Comparison of ENCODE assay signal across 8 cellular contexts in genomic region chr3:44114142-44114541, GRCh38.
A peak's percentile ranks its signal among the peaks of the same experiment; 100 is the strongest.
DNase-seq lines count a peak whose midpoint lies in the region; ATAC-seq and TF ChIP-seq lines count a peak whose summit lies in the region.

No MANE protein-coding gene starts in this region.

- H3K36me3 ChIP-seq in DOHH2 (ENCODE audit: control insufficient read depth, low read length) (peaks cover 61% of the 10 kb centered on the region), iPS DF 6.9 (ENCODE audit: control insufficient read depth, insufficient read depth, low read length) (no peaks in the 10 kb centered on the region)

- no peaks in the 10 kb centered on the region for H3K79me2 ChIP-seq in DOHH2 (ENCODE audit: control insufficient read depth, low read length)

- WGBS in iPS DF 6.9 (ENCODE audit: insufficient coverage, insufficient read length), result no CpG with 5 or more reads among the region's 12 CpGs

- no peaks in the 10 kb centered on the region for H4K20me1 ChIP-seq in DOHH2 (ENCODE audit: control insufficient read depth, insufficient read depth, low read depth, low read length)

- H3K9me2 ChIP-seq in DOHH2 (replicated peaks; ENCODE audit: control insufficient read depth, low read length), result no peaks in the 10 kb centered on the region

- peaks cover 3% of the 10 kb centered on the region; the same call in 1 of the 2 replicates for H3F3A ChIP-seq in DOHH2 (ENCODE audit: control insufficient read depth, insufficient read depth)

- H3K4me3 ChIP-seq in DOHH2 (ENCODE audit: low read length), result no peak overlapping the region
- H3K4me3 ChIP-seq in iPS DF 6.9 (ENCODE audit: low read length), result no peak overlapping the region

- peak; percentile 60 for TF ChIP-seq CTCF in DOHH2 (IDR thresholded peaks at IDR 0.05; ENCODE audit: low read depth, low read length, poor library complexity, severe bottlenecking)

- DNase-seq in activated T-cell treated with anti-CD3 and anti-CD28 coated beads for 24 hours (ENCODE audit: low read depth) (peak; percentile 7), iPS DF 6.9 (ENCODE audit: low read depth, low spot score) (peak; percentile 68), NCI-H2227 (lab: John Stamatoyannopoulos, UW; ENCODE audit: unreplicated experiment) (no peak), NCI-H345 treated with DMSO at 0.1 percent for 48 hours (lab: John Stamatoyannopoulos, UW; ENCODE audit: unreplicated experiment) (no peak)
- peak; percentile 9 for DNase-seq in stimulated activated CD8-positive, alpha-beta memory T cell treated with anti-CD3 and anti-CD28 coated beads, Interleukin-12 subunit alpha, Interleukin-12 subunit beta, amount 100 ng/mL, for 1 hour (ENCODE audit: low read depth)

- H3K27me3 ChIP-seq in DOHH2 (ENCODE audit: control insufficient read depth, low read length) (no peaks in the 10 kb centered on the region), iPS DF 6.9 (ENCODE audit: control insufficient read depth, insufficient read depth, low read length) (no peaks in the 10 kb centered on the region)

- H3K9me3 ChIP-seq in DOHH2 (ENCODE audit: control insufficient read depth, insufficient read depth, low read length) (no peaks in the 10 kb centered on the region), iPS DF 6.9 (ENCODE audit: control insufficient read depth, insufficient read depth, low read length) (no peaks in the 10 kb centered on the region)

- H3K4me1 ChIP-seq in DOHH2 (ENCODE audit: control insufficient read depth, low read length) (no peaks in the 10 kb centered on the region), iPS DF 6.9 (ENCODE audit: control insufficient read depth, insufficient read depth, low read length) (peaks cover 1% of the 10 kb centered on the region; the same call in 1 of the 2 replicates)

- ATAC-seq in HG03442 (IDR thresholded peaks at IDR 0.05; ENCODE audit: unreplicated experiment) (peak; percentile 50), HG03139 (IDR thresholded peaks at IDR 0.05; ENCODE audit: unreplicated experiment) (no peak)

- H3K4me2 ChIP-seq in DOHH2 (ENCODE audit: low read length), result no peak overlapping the region

- H3K27ac ChIP-seq in DOHH2 (ENCODE audit: low read depth, low read length) (no peak overlapping the region), iPS DF 6.9 (ENCODE audit: low read length) (no peak overlapping the region)

Comparison
In these comparisons a context has a peak if more than half of its experiments do, and no peak if none do; other contexts are left out.
1. DNase-seq: peak in activated T-cell treated with anti-CD3 and anti-CD28 coated beads for 24 hours (single experiment), iPS DF 6.9 (single experiment) and stimulated activated CD8-positive, alpha-beta memory T cell treated with anti-CD3 and anti-CD28 coated beads, Interleukin-12 subunit alpha, Interleukin-12 subunit beta, amount 100 ng/mL, for 1 hour (single experiment); none in NCI-H2227 (single experiment) and NCI-H345 treated with DMSO at 0.1 percent for 48 hours (single experiment).